1 cellular context compared by ENCODE assay signal in the genomic region with DNA sequence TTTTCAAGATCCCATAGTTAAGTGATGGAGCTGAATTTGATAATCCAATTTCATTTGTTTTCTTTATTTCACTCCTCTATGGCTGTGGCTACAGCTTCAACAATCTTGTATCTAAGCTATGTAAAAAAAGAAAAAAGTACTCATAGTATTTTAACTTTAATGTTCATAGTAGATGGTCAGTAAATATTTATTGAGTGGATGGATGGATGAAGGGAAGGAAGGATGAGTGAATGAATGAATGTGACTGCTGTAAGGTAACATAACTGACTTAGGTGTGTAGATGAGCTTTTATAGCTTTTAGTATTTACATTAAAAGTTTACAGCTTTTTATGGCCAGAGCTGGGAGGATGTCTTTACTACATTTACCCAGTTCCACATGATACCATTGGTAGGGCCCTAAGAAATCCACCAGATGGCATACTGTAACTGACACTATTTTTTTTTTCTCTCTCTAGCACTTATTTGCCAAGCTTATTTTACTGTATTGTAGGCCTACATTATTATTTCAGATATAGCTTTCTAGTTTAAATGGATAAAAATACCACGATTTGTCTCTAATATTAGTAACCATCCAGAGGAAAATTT.
TF ChIP-seq lines count a peak whose summit lies in the region.

No MANE protein-coding gene starts in this region.

TF ChIP-seq in HCT116, 20 proteins besides CTCF, POLR2A, EP300 and RAD21:
- TF ChIP-seq YY1 (IDR thresholded peaks at IDR 0.05; ENCODE audit: extremely low read depth, insufficient replicate concordance, low read depth, low read length) (no peak), ELF1 (IDR thresholded peaks at IDR 0.05; ENCODE audit: borderline replicate concordance, low read depth) (no peak), SRF (IDR thresholded peaks at IDR 0.05; ENCODE audit: low read depth) (no peak)
- TF ChIP-seq, protein P1, sequence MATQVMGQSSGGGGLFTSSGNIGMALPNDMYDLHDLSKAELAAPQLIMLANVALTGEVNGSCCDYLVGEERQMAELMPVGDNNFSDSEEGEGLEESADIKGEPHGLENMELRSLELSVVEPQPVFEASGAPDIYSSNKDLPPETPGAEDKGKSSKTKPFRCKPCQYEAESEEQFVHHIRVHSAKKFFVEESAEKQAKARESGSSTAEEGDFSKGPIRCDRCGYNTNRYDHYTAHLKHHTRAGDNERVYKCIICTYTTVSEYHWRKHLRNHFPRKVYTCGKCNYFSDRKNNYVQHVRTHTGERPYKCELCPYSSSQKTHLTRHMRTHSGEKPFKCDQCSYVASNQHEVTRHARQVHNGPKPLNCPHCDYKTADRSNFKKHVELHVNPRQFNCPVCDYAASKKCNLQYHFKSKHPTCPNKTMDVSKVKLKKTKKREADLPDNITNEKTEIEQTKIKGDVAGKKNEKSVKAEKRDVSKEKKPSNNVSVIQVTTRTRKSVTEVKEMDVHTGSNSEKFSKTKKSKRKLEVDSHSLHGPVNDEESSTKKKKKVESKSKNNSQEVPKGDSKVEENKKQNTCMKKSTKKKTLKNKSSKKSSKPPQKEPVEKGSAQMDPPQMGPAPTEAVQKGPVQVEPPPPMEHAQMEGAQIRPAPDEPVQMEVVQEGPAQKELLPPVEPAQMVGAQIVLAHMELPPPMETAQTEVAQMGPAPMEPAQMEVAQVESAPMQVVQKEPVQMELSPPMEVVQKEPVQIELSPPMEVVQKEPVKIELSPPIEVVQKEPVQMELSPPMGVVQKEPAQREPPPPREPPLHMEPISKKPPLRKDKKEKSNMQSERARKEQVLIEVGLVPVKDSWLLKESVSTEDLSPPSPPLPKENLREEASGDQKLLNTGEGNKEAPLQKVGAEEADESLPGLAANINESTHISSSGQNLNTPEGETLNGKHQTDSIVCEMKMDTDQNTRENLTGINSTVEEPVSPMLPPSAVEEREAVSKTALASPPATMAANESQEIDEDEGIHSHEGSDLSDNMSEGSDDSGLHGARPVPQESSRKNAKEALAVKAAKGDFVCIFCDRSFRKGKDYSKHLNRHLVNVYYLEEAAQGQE (IDR thresholded peaks at IDR 0.05; ENCODE audit: low read depth), result no peak
- TF ChIP-seq, protein P2, sequence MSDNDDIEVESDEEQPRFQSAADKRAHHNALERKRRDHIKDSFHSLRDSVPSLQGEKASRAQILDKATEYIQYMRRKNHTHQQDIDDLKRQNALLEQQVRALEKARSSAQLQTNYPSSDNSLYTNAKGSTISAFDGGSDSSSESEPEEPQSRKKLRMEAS (IDR thresholded peaks at IDR 0.05), result no peak
